ENCODE assay signal across 18 cellular contexts in genomic region chr6:117389227-117390057, GRCh38. TPM values are rescaled to one million over a fixed set of nuclear protein-coding genes. Genes with fewer than 3 reads are reported as not detected.
DNase-seq lines count a peak whose midpoint lies in the region; ATAC-seq, FAIRE-seq and TF ChIP-seq lines count a peak whose summit lies in the region.
"Had no signal": no experiment of that assay in that cellular context is flagged by ENCODE, and none has a peak within 500 bp of the region (broad histone marks: within the 10 kb centered on the region; RNA-seq: fewer than 3 reads in every experiment).

No MANE protein-coding gene starts in this region.

- intact Hi-C loops in Caco-2 (cut with micrococcal nuclease; ENCODE audit: unreplicated experiment) (loop anchor here (5.0 kb wide), 1 partner anchor 37 kb away; no protein-coding TSS in a partner anchor), K562 (cut with micrococcal nuclease) (no loop called here), head of caudate nucleus (cut with DNase I) (no loop called here), psoas muscle (cut with DNase I) (no loop called here)

- H3K4me3 ChIP-seq in Caco-2 (ENCODE audit: low read depth, low read length) (no peak overlapping the region), K562 (no peak overlapping the region), kidney epithelial cell (ENCODE audit: low read depth, low read length) (no peak overlapping the region), psoas muscle (no peak overlapping the region)
- H3K4me3 ChIP-seq: esophagus squamous epithelium, left ventricle myocardium inferior, sigmoid colon had no signal

- H3K27ac Mint-ChIP-seq in Caco-2 (ENCODE audit: unreplicated experiment), result peak overlapping the region; percentile 32
- H3K27ac Mint-ChIP-seq: activated naive CD8-positive, alpha-beta T cell treated with anti-CD3 and anti-CD28 coated beads, Interleukin-2, amount 50 U/mL, for 24 hours; activated T-helper 1 cell treated with anti-CD3 and anti-CD28 coated beads, Interleukin-12 subunit alpha, Interleukin-12 subunit beta, Interleukin-2, Interleukin-4 antibody, amounts not matched to agents 30 ng/mL and 10 ng/mL and 1 ng/mL, durations not matched to agents 14 hours and 24 hours and 36 hours; CD4-positive, alpha-beta memory T cell had no signal

- H2AFZ ChIP-seq in K562 (ENCODE audit: low read depth, low read length), result no peak overlapping the region

- H3K4me1 ChIP-seq in Caco-2 (peaks cover 25% of the 10 kb centered on the region), K562 (replicated peaks in 1 of 2; ENCODE audit: control insufficient read depth in 2 of 2, insufficient read depth in 2 of 2, low read length in 2 of 2) (no peaks in the 10 kb centered on the region; a peak in 1 of 5 replicates), psoas muscle (no peaks in the 10 kb centered on the region)
- H3K4me1 ChIP-seq: esophagus squamous epithelium, left ventricle myocardium inferior, sigmoid colon had no signal

- H3K79me2 ChIP-seq in K562 (ENCODE audit: control insufficient read depth, insufficient read depth, low read length), result no peaks in the 10 kb centered on the region

- no peak for TF ChIP-seq POLR2A in K562 (conservative IDR thresholded peaks at IDR 0.05)

- no peak for TF ChIP-seq EP300 in K562 (IDR thresholded peaks at IDR 0.05; ENCODE audit: low read length)

- H3K27ac ChIP-seq in K562 (ENCODE audit: extremely low read depth, low read depth, low read length) (no peak overlapping the region), psoas muscle (no peak overlapping the region)
- H3K27ac ChIP-seq: esophagus squamous epithelium, left ventricle myocardium inferior, sigmoid colon, VCaP had no signal

- H3K9me3 Mint-ChIP-seq in Caco-2 (ENCODE audit: unreplicated experiment), result no peaks in the 10 kb centered on the region
- H3K9me3 Mint-ChIP-seq: activated naive CD8-positive, alpha-beta T cell treated with anti-CD3 and anti-CD28 coated beads, Interleukin-2, amount 50 U/mL, for 24 hours; activated T-helper 1 cell treated with anti-CD3 and anti-CD28 coated beads, Interleukin-12 subunit alpha, Interleukin-12 subunit beta, Interleukin-2, Interleukin-4 antibody, amounts not matched to agents 30 ng/mL and 10 ng/mL and 1 ng/mL, durations not matched to agents 14 hours and 24 hours and 36 hours; CD4-positive, alpha-beta memory T cell had no signal

- POLR2A ChIA-PET in Caco-2 (lab: Charles Lee) (no interaction called here), K562 (lab: Yijun Ruan, JAX) (interaction anchor here (0.5 to 1.4 kb wide), 3 partner anchors 10 to 1194 kb away, joined by 3 read pairs; no protein-coding TSS in a partner anchor)

- H3K36me3 Mint-ChIP-seq in Caco-2 (ENCODE audit: insufficient read depth, unreplicated experiment), result no peaks in the 10 kb centered on the region
- H3K36me3 Mint-ChIP-seq: CD4-positive, alpha-beta memory T cell had no signal

- DNase-seq in Caco-2 (peak; percentile 70), M059J (ENCODE audit: low read depth) (peak; percentile 4), K562 (ENCODE audit: extremely low read depth in 1 of 4, low spot score in 3 of 4) (no peak), kidney epithelial cell (ENCODE audit: low read depth) (peak; percentile 25), head of caudate nucleus (no peak), psoas muscle (no peak)
- DNase-seq: activated naive CD8-positive, alpha-beta T cell treated with anti-CD3 and anti-CD28 coated beads, Interleukin-2, amount 50 U/mL, for 24 hours; CD4-positive, alpha-beta memory T cell; esophagus squamous epithelium; hypothalamus; left ventricle myocardium inferior; NCI-H1092 treated with DMSO at 0.1 percent for 48 hours; occipital lobe; sigmoid colon had no signal

- H3K9me3 ChIP-seq in Caco-2 (no peaks in the 10 kb centered on the region), K562 (replicated peaks; ENCODE audit: control insufficient read depth, insufficient read depth, low read depth, low read length) (no peaks in the 10 kb centered on the region), psoas muscle (no peaks in the 10 kb centered on the region)
- H3K9me3 ChIP-seq: esophagus squamous epithelium, sigmoid colon had no signal

- ATAC-seq in K562 (no peak), HG03442 (IDR thresholded peaks at IDR 0.05; ENCODE audit: unreplicated experiment) (no peak), psoas muscle (no peak), HG02678 (IDR thresholded peaks at IDR 0.05; ENCODE audit: unreplicated experiment) (no peak)
- ATAC-seq: activated naive CD8-positive, alpha-beta T cell treated with anti-CD3 and anti-CD28 coated beads, Interleukin-2, amount 50 U/mL, for 24 hours had no signal

- no peaks in the 10 kb centered on the region for H4K20me1 ChIP-seq in K562 (replicated peaks; ENCODE audit: control insufficient read depth, insufficient read depth, low read length)

- in situ Hi-C loops in K562 (cut with MboI), result no loop called here

- H3K9me1 ChIP-seq in K562 (ENCODE audit: control insufficient read depth, insufficient read depth, low read length), result no peaks in the 10 kb centered on the region

- no peak overlapping the region for H3K9ac ChIP-seq in K562 (ENCODE audit: insufficient read depth in 1 of 2, low read depth in 2 of 2, low read length in 2 of 2)

- TF ChIP-seq CTCF in Caco-2 (IDR thresholded peaks at IDR 0.05; ENCODE audit: insufficient read depth in 1 of 2, low read depth in 1 of 2, low read length in 1 of 2, severe bottlenecking in 1 of 2, unreplicated experiment in 1 of 2), result no peak
- no peak for TF ChIP-seq CTCF in K562 (IDR thresholded peaks at IDR 0.05 in 2 of 3, conservative IDR thresholded peaks at IDR 0.05 in 1 of 3; ENCODE audit: insufficient read depth in 2 of 3, low read depth in 1 of 3, low read length in 3 of 3)
- no peak for TF ChIP-seq CTCF in kidney epithelial cell (IDR thresholded peaks at IDR 0.05; ENCODE audit: insufficient read depth, low read length, poor library complexity, severe bottlenecking)
- no peak for TF ChIP-seq CTCF in psoas muscle (IDR thresholded peaks at IDR 0.05)

- FAIRE-seq in K562 (lab: Jason Lieb, UNC), result no peak

- H3K36me3 ChIP-seq in Caco-2 (ENCODE audit: control insufficient read depth, insufficient read depth, low read length), result no peaks in the 10 kb centered on the region
- H3K36me3 ChIP-seq in K562 (ENCODE audit: control insufficient read depth, insufficient read depth, low read length), result no peaks in the 10 kb centered on the region
- H3K36me3 ChIP-seq in kidney epithelial cell (ENCODE audit: control insufficient read depth, insufficient read depth, low read length), result no peaks in the 10 kb centered on the region
- H3K36me3 ChIP-seq in psoas muscle (ENCODE audit: insufficient read depth in 1 of 2, low read depth in 1 of 2), result no peaks in the 10 kb centered on the region
- H3K36me3 ChIP-seq: esophagus squamous epithelium, left ventricle myocardium inferior, sigmoid colon had no signal

- H3K27me3 ChIP-seq in Caco-2 (replicated peaks; ENCODE audit: control insufficient read depth, insufficient read depth, low read length) (no peaks in the 10 kb centered on the region), K562 (ENCODE audit: control insufficient read depth in 2 of 2, insufficient read depth in 2 of 2, low read length in 2 of 2) (peaks cover 0 to 3% of the 10 kb centered on the region in 2 experiments; a peak in 1 of 5 replicates), kidney epithelial cell (ENCODE audit: control insufficient read depth, insufficient read depth, low read length) (no peaks in the 10 kb centered on the region), psoas muscle (ENCODE audit: insufficient read depth in 3 of 3, low read length in 2 of 3) (no peaks in the 10 kb centered on the region)
- H3K27me3 ChIP-seq: esophagus squamous epithelium, sigmoid colon had no signal

- no peak overlapping the region for H3K4me2 ChIP-seq in K562 (ENCODE audit: insufficient read depth, low read length)

- under 1% methylated on average over 11 of the region's 11 CpGs for WGBS in K562 (ENCODE audit: insufficient coverage, low coverage, missing lambda C conversion rate)
- WGBS in psoas muscle, 3 donors, result 81 to 90% (median 83%) methylated on average over 11 of the region's 11 CpGs

- CTCF ChIA-PET in Caco-2 (lab: Charles Lee), result no interaction called here
- CTCF ChIA-PET in K562 (lab: Yijun Ruan, JAX; ENCODE audit: low intra/inter-chr PET ratio), result no interaction called here

- H3K27me3 Mint-ChIP-seq in Caco-2 (ENCODE audit: insufficient read depth, unreplicated experiment), result no peaks in the 10 kb centered on the region

- BruUV-seq in Caco-2 (replicated peaks; lab: Mats Ljungman, UMichigan) (no TSS peak), K562 (replicated peaks; lab: Mats Ljungman, UMichigan) (no TSS peak)

- TF ChIP-seq RAD21 in K562 (CRISPR knock-in tag; conservative IDR thresholded peaks at IDR 0.05 in 1 of 2, IDR thresholded peaks at IDR 0.05 in 1 of 2), result no peak

- peak overlapping the region; percentile 11 for H3K4me3 Mint-ChIP-seq in Caco-2 (ENCODE audit: unreplicated experiment)
- H3K4me3 Mint-ChIP-seq: activated naive CD8-positive, alpha-beta T cell treated with anti-CD3 and anti-CD28 coated beads, Interleukin-2, amount 50 U/mL, for 24 hours; activated T-helper 1 cell treated with anti-CD3 and anti-CD28 coated beads, Interleukin-12 subunit alpha, Interleukin-12 subunit beta, Interleukin-2, Interleukin-4 antibody, amounts not matched to agents 30 ng/mL and 10 ng/mL and 1 ng/mL, durations not matched to agents 14 hours and 24 hours and 36 hours; CD4-positive, alpha-beta memory T cell had no signal

- H3K4me1 Mint-ChIP-seq in Caco-2 (ENCODE audit: low read depth, unreplicated experiment), result no peaks in the 10 kb centered on the region
- H3K4me1 Mint-ChIP-seq: activated naive CD8-positive, alpha-beta T cell treated with anti-CD3 and anti-CD28 coated beads, Interleukin-2, amount 50 U/mL, for 24 hours; CD4-positive, alpha-beta memory T cell had no signal

RNA-seq across cellular contexts. Expression of gene ROS1, which starts 36.3 kb away (rescaled TPM):
- total RNA-seq in Caco-2 (2022), result 0.16 TPM in 1 of 2 replicates, not detected in the other
- 2.3 and 5.2 TPM in 2 replicates for total RNA-seq in M059J (2014; rRNA removed; shearing (Covaris generic))
- not detected in 2 replicates for total RNA-seq in K562 (2011; cell fraction: chromatin; rRNA removed; ENCODE audit: low replicate concordance)
- not detected in 2 replicates for total RNA-seq in K562 (2011; cell fraction: nucleolus; rRNA removed)
- total RNA-seq in K562 (2011; cell fraction: nucleoplasm; rRNA removed), result not detected in 2 replicates
- not detected in 2 replicates for total RNA-seq in K562 (2014; rRNA removed)
- total RNA-seq in K562 (2014; rRNA removed; fragmentation: Illumina TruSeq; extraction: Trizol), result 0.03 and 0.04 TPM in 2 replicates
- under 0.01 TPM in 2 replicates for total RNA-seq in K562 (2015; rRNA removed; fragmentation: Illumina TruSeq; extraction: Trizol)
- 0.07 and 0.16 TPM in 2 replicates for total RNA-seq in K562 (2021)
- polyA plus RNA-seq in K562 (2011; rRNA removed), result not detected in 2 replicates
- not detected in 2 replicates for polyA plus RNA-seq in K562 (2011; cell fraction: cytosol; rRNA removed)
- polyA plus RNA-seq in K562 (2011; cell fraction: nucleus; rRNA removed), result not detected in 2 replicates
- polyA plus RNA-seq in K562 (2012), result 0.01 and 0.06 TPM in 2 replicates
- polyA plus RNA-seq in K562 (2014; fragmentation: Illumina TruSeq; extraction: Trizol), result not detected in 2 replicates
- polyA plus RNA-seq in K562 (2014; fragmentation: Nextera tagmentation; extraction: Ambion mirVana), result not detected
- not detected in 2 replicates for polyA plus RNA-seq in K562 (2014; rRNA removed)
- polyA minus RNA-seq in K562 (2011; rRNA and poly(A)+ RNA removed), result not detected in 2 replicates
- not detected in 2 replicates for polyA minus RNA-seq in K562 (2011; cell fraction: cytosol; rRNA and poly(A)+ RNA removed)
- not detected in 2 replicates for polyA minus RNA-seq in K562 (2011; cell fraction: nucleus; rRNA and poly(A)+ RNA removed)
- under 0.01 and 0.04 TPM in 2 replicates for total RNA-seq in kidney epithelial cell
- under 1 TPM in 1 of 4 donors, not detected in 3; 0.06 TPM for total RNA-seq in psoas muscle
- polyA plus RNA-seq in psoas muscle, result under 1 TPM in 1 of 3 donors, not detected in 2; 0.04 TPM
- total RNA-seq: activated T-helper 1 cell treated with anti-CD3 and anti-CD28 coated beads, Interleukin-12 subunit alpha, Interleukin-12 subunit beta, Interleukin-2, Interleukin-4 antibody, amounts not matched to agents 30 ng/mL and 10 ng/mL and 1 ng/mL, durations not matched to agents 14 hours and 24 hours and 36 hours; CD4-positive, alpha-beta memory T cell; esophagus squamous epithelium; sigmoid colon had no signal
- polyA plus RNA-seq: CD4-positive, alpha-beta memory T cell had no signal

Comparison
In these comparisons a context has a peak if more than half of its experiments do, and no peak if none do; other contexts are left out.
1. DNase-seq: peak in Caco-2 (2 of 2), M059J (single experiment) and kidney epithelial cell (single experiment); none in K562 (0 of 4), head of caudate nucleus (0 of 42) and psoas muscle (0 of 2).